23 cellular contexts compared by ENCODE assay signal in the genomic region with DNA sequence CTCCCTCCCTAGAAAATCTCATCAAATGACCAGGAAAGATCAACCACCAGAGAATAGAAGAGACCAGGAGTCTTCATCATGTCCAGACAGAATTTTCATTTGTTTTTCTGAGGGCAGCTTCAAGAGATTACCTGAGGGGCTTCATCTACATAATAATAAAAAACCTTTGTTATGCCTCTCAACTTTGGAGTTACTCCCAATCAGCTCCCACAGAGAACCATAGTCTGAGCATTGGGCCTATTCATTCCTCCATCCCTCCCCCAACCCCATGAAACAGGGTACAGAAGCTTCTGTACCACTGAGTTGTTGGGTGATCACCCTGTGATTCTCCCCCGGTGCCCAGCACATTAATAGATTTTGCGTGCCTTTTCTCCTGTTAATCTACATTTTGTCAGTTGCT.
"Had no signal": no experiment of that assay in that cellular context is flagged by ENCODE, and none has a peak within 500 bp of the region (broad histone marks: within the 10 kb centered on the region; RNA-seq: fewer than 3 reads in every experiment).

No MANE protein-coding gene starts in this region.

- H3K9me3 ChIP-seq: suprapubic skin, tibial artery had no signal

- H3K9me3 Mint-ChIP-seq: activated T-helper 1 cell treated with anti-CD3 and anti-CD28 coated beads, Interleukin-12 subunit alpha, Interleukin-12 subunit beta, Interleukin-2, Interleukin-4 antibody, amounts not matched to agents 30 ng/mL and 10 ng/mL and 1 ng/mL, durations not matched to agents 14 hours and 24 hours and 36 hours; effector memory CD8-positive, alpha-beta T cell had no signal

- H3K27ac ChIP-seq: heart left ventricle, suprapubic skin, tibial artery had no signal

- H3K36me3 Mint-ChIP-seq: activated CD4-positive, alpha-beta memory T cell treated with anti-CD3 and anti-CD28 coated beads for 36 hours; activated naive CD4-positive, alpha-beta T cell treated with anti-CD3 and anti-CD28 coated beads, Interleukin-2, amount 10 ng/mL, durations not matched to agents 7 days and 5 days had no signal

- H3K36me3 ChIP-seq: heart left ventricle, suprapubic skin, tibial artery had no signal

- DNase-seq: activated CD4-positive, alpha-beta memory T cell treated with anti-CD3 and anti-CD28 coated beads for 36 hours; activated CD4-positive, alpha-beta T cell treated with anti-CD3 and anti-CD28 coated beads for 48 hours; activated CD8-positive, alpha-beta memory T cell treated with anti-CD3 and anti-CD28 coated beads, Interleukin-2, amount 50 U/mL, for 4 hours; activated effector memory CD4-positive, alpha-beta T cell treated with anti-CD3 and anti-CD28 coated beads, Interleukin-2, amount 50 U/mL, for 16 hours; activated naive CD4-positive, alpha-beta T cell treated with anti-CD3 and anti-CD28 coated beads, Interleukin-2, amount 10 ng/mL, durations not matched to agents 7 days and 5 days; activated naive CD8-positive, alpha-beta T cell treated with anti-CD3 and anti-CD28 coated beads, Interleukin-2, amount 50 U/mL, for 24 hours; activated T-cell treated with anti-CD3 and anti-CD28 coated beads, Interleukin-2, amount 50 U/mL, for 1 hour; amygdala; caudate nucleus; cortex of kidney; effector memory CD8-positive, alpha-beta T cell; heart left ventricle; hypothalamus; naive thymus-derived CD8-positive, alpha-beta T cell; occipital lobe; right cardiac atrium; stimulated activated CD4-positive, alpha-beta T cell treated with anti-CD3 and anti-CD28 coated beads, Interleukin-15, amount 100 ng/mL, for 24 hours; stimulated activated CD4-positive, alpha-beta T cell treated with anti-CD3 and anti-CD28 coated beads, Interleukin-2, amount 100 ng/mL, for 24 hours; stimulated activated naive CD4-positive, alpha-beta T cell; tibial artery had no signal

- H3K27me3 ChIP-seq: heart left ventricle, suprapubic skin, tibial artery had no signal

- H3K27me3 Mint-ChIP-seq: activated CD4-positive, alpha-beta memory T cell treated with anti-CD3 and anti-CD28 coated beads for 36 hours had no signal

- ATAC-seq: activated naive CD8-positive, alpha-beta T cell treated with anti-CD3 and anti-CD28 coated beads, Interleukin-2, amount 50 U/mL, for 24 hours; effector memory CD8-positive, alpha-beta T cell; heart left ventricle; naive thymus-derived CD8-positive, alpha-beta T cell; right cardiac atrium had no signal

- H3K4me3 Mint-ChIP-seq: activated CD4-positive, alpha-beta memory T cell treated with anti-CD3 and anti-CD28 coated beads for 36 hours; activated naive CD4-positive, alpha-beta T cell treated with anti-CD3 and anti-CD28 coated beads, Interleukin-2, amount 10 ng/mL, durations not matched to agents 7 days and 5 days; activated naive CD8-positive, alpha-beta T cell treated with anti-CD3 and anti-CD28 coated beads, Interleukin-2, amount 50 U/mL, for 24 hours; activated T-helper 1 cell treated with anti-CD3 and anti-CD28 coated beads, Interleukin-12 subunit alpha, Interleukin-12 subunit beta, Interleukin-2, Interleukin-4 antibody, amounts not matched to agents 30 ng/mL and 10 ng/mL and 1 ng/mL, durations not matched to agents 14 hours and 24 hours and 36 hours; effector memory CD8-positive, alpha-beta T cell; naive thymus-derived CD8-positive, alpha-beta T cell; neural crest cell had no signal

- H3K27ac Mint-ChIP-seq: activated CD4-positive, alpha-beta memory T cell treated with anti-CD3 and anti-CD28 coated beads for 36 hours; activated naive CD4-positive, alpha-beta T cell treated with anti-CD3 and anti-CD28 coated beads, Interleukin-2, amount 10 ng/mL, durations not matched to agents 7 days and 5 days; activated naive CD8-positive, alpha-beta T cell treated with anti-CD3 and anti-CD28 coated beads, Interleukin-2, amount 50 U/mL, for 24 hours; activated T-helper 1 cell treated with anti-CD3 and anti-CD28 coated beads, Interleukin-12 subunit alpha, Interleukin-12 subunit beta, Interleukin-2, Interleukin-4 antibody, amounts not matched to agents 30 ng/mL and 10 ng/mL and 1 ng/mL, durations not matched to agents 14 hours and 24 hours and 36 hours; effector memory CD8-positive, alpha-beta T cell had no signal

- H3K4me3 ChIP-seq: heart left ventricle, suprapubic skin, tibial artery had no signal
